Comparison of ENCODE assay signal across 6 cellular contexts in genomic region chr7:112864380-112864779, GRCh38.
"Had no signal": no experiment of that assay in that cellular context is flagged by ENCODE, and none has a peak within 500 bp of the region (broad histone marks: within the 10 kb centered on the region; RNA-seq: fewer than 3 reads in every experiment).

No MANE protein-coding gene starts in this region.

- H3K4me3 ChIP-seq: K562 had no signal

- ATAC-seq: HepG2, K562 had no signal

- H3K27ac ChIP-seq: HL-60 had no signal

- DNase-seq: IMR-90, KBM-7, KG1 had no signal
